8 cellular contexts compared by ENCODE assay signal in the genomic region with DNA sequence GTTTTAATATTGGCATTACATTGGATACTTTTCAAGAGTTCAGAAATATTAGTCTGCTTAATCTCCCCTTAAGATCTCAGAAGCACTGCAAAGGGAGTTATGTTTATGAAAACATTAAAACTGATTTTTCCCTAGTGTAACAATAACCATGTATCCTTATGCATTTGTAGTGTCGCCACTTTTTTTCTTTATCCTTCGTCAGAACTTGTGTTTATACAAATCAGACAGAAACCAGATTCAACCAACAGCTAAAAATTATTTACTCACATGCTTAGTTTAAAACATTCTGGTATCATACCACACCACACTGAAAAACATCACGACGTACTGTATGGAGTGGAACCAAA. TPM values are rescaled to one million over a fixed set of nuclear protein-coding genes. Genes with fewer than 3 reads are reported as not detected.
A peak's percentile ranks its signal among the peaks of the same experiment; 100 is the strongest.
DNase-seq lines count a peak whose midpoint lies in the region; ATAC-seq and TF ChIP-seq lines count a peak whose summit lies in the region.

No MANE protein-coding gene starts in this region.

- no peak for DNase-seq in activated CD4-positive, alpha-beta memory T cell treated with anti-CD3 and anti-CD28 coated beads, Interleukin-2, amount 10 ng/mL, durations not matched to agents 7 days and 5 days
- DNase-seq in right cardiac atrium (no peak), foreskin melanocyte (no peak)
- DNase-seq in stimulated activated effector memory CD8-positive, alpha-beta T cell treated with anti-CD3 and anti-CD28 coated beads, Interleukin-12 subunit alpha, Interleukin-12 subunit beta, amount 100 ng/mL, for 72 hours (ENCODE audit: low spot score in 2 of 2): no peak
- DNase-seq in stimulated activated CD4-positive, alpha-beta T cell treated with anti-CD3 and anti-CD28 coated beads, Interleukin-15, amount 100 ng/mL, for 24 hours: no peak

- no peak for TF ChIP-seq CTCF in HEK293 (tag by site-specific recombination; IDR thresholded peaks at IDR 0.05)

- H3K9me3 ChIP-seq in HEK293 (ENCODE audit: control insufficient read depth, insufficient read depth, low read depth, low read length): no peaks in the 10 kb centered on the region
- H3K9me3 ChIP-seq in right cardiac atrium (ENCODE audit: control insufficient read depth, low read length): no peaks in the 10 kb centered on the region

- no peaks in the 10 kb centered on the region for H3K27me3 Mint-ChIP-seq in activated CD4-positive, alpha-beta memory T cell treated with anti-CD3 and anti-CD28 coated beads, Interleukin-2, amount 10 ng/mL, durations not matched to agents 7 days and 5 days

- WGBS in right cardiac atrium: 4% methylated on average over 4 of the region's 4 CpGs

- CTCF ChIA-PET in HEK293 (lab: Yijun Ruan, JAX): interaction anchor here (0.7 to 2.8 kb wide), 3 partner anchors 49 to 139 kb away, joined by 4 to 9 read pairs (median 8); no protein-coding TSS in a partner anchor
- CTCF ChIA-PET in activated CD4-positive, alpha-beta memory T cell treated with anti-CD3 and anti-CD28 coated beads, Interleukin-2, amount 10 ng/mL, durations not matched to agents 7 days and 5 days (lab: Charles Lee): interaction anchor here (0.6 to 5.0 kb wide), 7 partner anchors 11 to 259 kb away, joined by 3 to 22 read pairs (median 4); no protein-coding TSS in a partner anchor

- peak overlapping the region; percentile 98 for H3K4me3 Mint-ChIP-seq in activated CD4-positive, alpha-beta memory T cell treated with anti-CD3 and anti-CD28 coated beads, Interleukin-2, amount 10 ng/mL, durations not matched to agents 7 days and 5 days
- H3K4me3 Mint-ChIP-seq in stimulated activated effector memory CD8-positive, alpha-beta T cell treated with anti-CD3 and anti-CD28 coated beads, Interleukin-12 subunit alpha, Interleukin-12 subunit beta, amount 100 ng/mL, for 72 hours: peak overlapping the region; percentile 99

- H3K27ac ChIP-seq in HEK293 (ENCODE audit: extremely low read depth, low read depth, low read length) (no peak overlapping the region; the same call in 1 of the 2 replicates), right cardiac atrium (ENCODE audit: low read length) (no peak overlapping the region)

- no peaks in the 10 kb centered on the region for H3K9me3 Mint-ChIP-seq in activated CD4-positive, alpha-beta memory T cell treated with anti-CD3 and anti-CD28 coated beads, Interleukin-2, amount 10 ng/mL, durations not matched to agents 7 days and 5 days
- no peaks in the 10 kb centered on the region for H3K9me3 Mint-ChIP-seq in stimulated activated effector memory CD8-positive, alpha-beta T cell treated with anti-CD3 and anti-CD28 coated beads, Interleukin-12 subunit alpha, Interleukin-12 subunit beta, amount 100 ng/mL, for 72 hours

- no peaks in the 10 kb centered on the region for H3K27me3 ChIP-seq in right cardiac atrium (ENCODE audit: control insufficient read depth, insufficient read depth)

- peak overlapping the region; percentile 94 for H3K27ac Mint-ChIP-seq in activated CD4-positive, alpha-beta memory T cell treated with anti-CD3 and anti-CD28 coated beads, Interleukin-2, amount 10 ng/mL, durations not matched to agents 7 days and 5 days
- H3K27ac Mint-ChIP-seq in stimulated activated effector memory CD8-positive, alpha-beta T cell treated with anti-CD3 and anti-CD28 coated beads, Interleukin-12 subunit alpha, Interleukin-12 subunit beta, amount 100 ng/mL, for 72 hours: peak overlapping the region; percentile 98

- H3K4me3 ChIP-seq in HEK293 (ENCODE audit: low read depth, low read length): peak overlapping the region; percentile 82
- peak overlapping the region; percentile 80 for H3K4me3 ChIP-seq in right cardiac atrium (ENCODE audit: low read length)

- ATAC-seq in right cardiac atrium (no peak), GM19324 (IDR thresholded peaks at IDR 0.05; ENCODE audit: low FRiP score, unreplicated experiment) (no peak), GM19467 (IDR thresholded peaks at IDR 0.05; ENCODE audit: unreplicated experiment) (no peak)
- ATAC-seq in stimulated activated effector memory CD8-positive, alpha-beta T cell treated with anti-CD3 and anti-CD28 coated beads, Interleukin-12 subunit alpha, Interleukin-12 subunit beta, amount 100 ng/mL, for 72 hours: no peak

- H3K36me3 Mint-ChIP-seq in activated CD4-positive, alpha-beta memory T cell treated with anti-CD3 and anti-CD28 coated beads, Interleukin-2, amount 10 ng/mL, durations not matched to agents 7 days and 5 days (ENCODE audit: low read depth): peaks cover 9% of the 10 kb centered on the region
- H3K36me3 Mint-ChIP-seq in stimulated activated effector memory CD8-positive, alpha-beta T cell treated with anti-CD3 and anti-CD28 coated beads, Interleukin-12 subunit alpha, Interleukin-12 subunit beta, amount 100 ng/mL, for 72 hours: peaks cover 23% of the 10 kb centered on the region

- intact Hi-C loops in right cardiac atrium (cut with DNase I): no loop called here

- no peaks in the 10 kb centered on the region for H3K36me3 ChIP-seq in HEK293 (ENCODE audit: control insufficient read depth in 2 of 2, insufficient read depth in 1 of 2, low read length in 2 of 2)

- POLR2A ChIA-PET in HEK293 (lab: Yijun Ruan, JAX): interaction anchor here (0.7 kb wide), 1 partner anchor 40 kb away, joined by 3 read pairs; no protein-coding TSS in a partner anchor
- POLR2A ChIA-PET in activated CD4-positive, alpha-beta memory T cell treated with anti-CD3 and anti-CD28 coated beads, Interleukin-2, amount 10 ng/mL, durations not matched to agents 7 days and 5 days (lab: Charles Lee): interaction anchor here (1.0 to 3.4 kb wide), 6 partner anchors 9 to 254 kb away, joined by 3 to 31 read pairs (median 4); a partner anchor contains a TSS

- H3K4me1 ChIP-seq in HEK293 (ENCODE audit: control insufficient read depth, insufficient read depth, low read length) (peaks cover 25% of the 10 kb centered on the region), right cardiac atrium (ENCODE audit: control insufficient read depth, insufficient read depth, low read length) (peaks cover 18% of the 10 kb centered on the region)

- peaks cover 56% of the 10 kb centered on the region for H3K4me1 Mint-ChIP-seq in activated CD4-positive, alpha-beta memory T cell treated with anti-CD3 and anti-CD28 coated beads, Interleukin-2, amount 10 ng/mL, durations not matched to agents 7 days and 5 days
- H3K4me1 Mint-ChIP-seq in stimulated activated effector memory CD8-positive, alpha-beta T cell treated with anti-CD3 and anti-CD28 coated beads, Interleukin-12 subunit alpha, Interleukin-12 subunit beta, amount 100 ng/mL, for 72 hours: peaks cover 54% of the 10 kb centered on the region

TF ChIP-seq in HEK293, 187 proteins besides CTCF, POLR2A, EP300 and RAD21 (continues in another document):
- TF ChIP-seq BCL11B (tag by site-specific recombination; IDR thresholded peaks at IDR 0.05; ENCODE audit: low read depth) (no peak), ZNF768 (tag by site-specific recombination; IDR thresholded peaks at IDR 0.05) (no peak), ZNF37A (tag by site-specific recombination; IDR thresholded peaks at IDR 0.05) (no peak), ZNF664 (tag by site-specific recombination; IDR thresholded peaks at IDR 0.05) (no peak), REPIN1 (tag by site-specific recombination; IDR thresholded peaks at IDR 0.05; ENCODE audit: low read depth) (no peak), ZNF391 (tag by site-specific recombination; IDR thresholded peaks at IDR 0.05; ENCODE audit: borderline replicate concordance, low read depth) (no peak), ZNF350 (tag by site-specific recombination; IDR thresholded peaks at IDR 0.05) (no peak), ZNF701 (tag by site-specific recombination; IDR thresholded peaks at IDR 0.05) (no peak), ZNF184 (tag by site-specific recombination; IDR thresholded peaks at IDR 0.05) (no peak), ZNF837 (tag by site-specific recombination; IDR thresholded peaks at IDR 0.05) (no peak)
- TF ChIP-seq, protein P1, sequence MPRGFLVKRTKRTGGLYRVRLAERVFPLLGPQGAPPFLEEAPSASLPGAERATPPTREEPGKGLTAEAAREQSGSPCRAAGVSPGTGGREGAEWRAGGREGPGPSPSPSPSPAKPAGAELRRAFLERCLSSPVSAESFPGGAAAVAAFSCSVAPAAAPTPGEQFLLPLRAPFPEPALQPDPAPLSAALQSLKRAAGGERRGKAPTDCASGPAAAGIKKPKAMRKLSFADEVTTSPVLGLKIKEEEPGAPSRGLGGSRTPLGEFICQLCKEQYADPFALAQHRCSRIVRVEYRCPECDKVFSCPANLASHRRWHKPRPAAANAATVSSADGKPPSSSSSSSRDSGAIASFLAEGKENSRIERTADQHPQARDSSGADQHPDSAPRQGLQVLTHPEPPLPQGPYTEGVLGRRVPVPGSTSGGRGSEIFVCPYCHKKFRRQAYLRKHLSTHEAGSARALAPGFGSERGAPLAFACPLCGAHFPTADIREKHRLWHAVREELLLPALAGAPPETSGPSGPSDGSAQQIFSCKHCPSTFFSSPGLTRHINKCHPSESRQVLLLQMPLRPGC (tag by site-specific recombination; IDR thresholded peaks at IDR 0.05): no peak
- TF ChIP-seq, protein P2, sequence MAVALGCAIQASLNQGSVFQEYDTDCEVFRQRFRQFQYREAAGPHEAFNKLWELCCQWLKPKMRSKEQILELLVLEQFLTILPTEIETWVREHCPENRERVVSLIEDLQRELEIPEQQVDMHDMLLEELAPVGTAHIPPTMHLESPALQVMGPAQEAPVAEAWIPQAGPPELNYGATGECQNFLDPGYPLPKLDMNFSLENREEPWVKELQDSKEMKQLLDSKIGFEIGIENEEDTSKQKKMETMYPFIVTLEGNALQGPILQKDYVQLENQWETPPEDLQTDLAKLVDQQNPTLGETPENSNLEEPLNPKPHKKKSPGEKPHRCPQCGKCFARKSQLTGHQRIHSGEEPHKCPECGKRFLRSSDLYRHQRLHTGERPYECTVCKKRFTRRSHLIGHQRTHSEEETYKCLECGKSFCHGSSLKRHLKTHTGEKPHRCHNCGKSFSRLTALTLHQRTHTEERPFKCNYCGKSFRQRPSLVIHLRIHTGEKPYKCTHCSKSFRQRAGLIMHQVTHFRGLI (tag by site-specific recombination; IDR thresholded peaks at IDR 0.05): no peak
- TF ChIP-seq, protein P3, sequence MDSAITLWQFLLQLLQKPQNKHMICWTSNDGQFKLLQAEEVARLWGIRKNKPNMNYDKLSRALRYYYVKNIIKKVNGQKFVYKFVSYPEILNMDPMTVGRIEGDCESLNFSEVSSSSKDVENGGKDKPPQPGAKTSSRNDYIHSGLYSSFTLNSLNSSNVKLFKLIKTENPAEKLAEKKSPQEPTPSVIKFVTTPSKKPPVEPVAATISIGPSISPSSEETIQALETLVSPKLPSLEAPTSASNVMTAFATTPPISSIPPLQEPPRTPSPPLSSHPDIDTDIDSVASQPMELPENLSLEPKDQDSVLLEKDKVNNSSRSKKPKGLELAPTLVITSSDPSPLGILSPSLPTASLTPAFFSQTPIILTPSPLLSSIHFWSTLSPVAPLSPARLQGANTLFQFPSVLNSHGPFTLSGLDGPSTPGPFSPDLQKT (IDR thresholded peaks at IDR 0.05; ENCODE audit: borderline replicate concordance, low read depth, low read length): no peak

RNA-seq across cellular contexts. Expression of a gene that starts 1.3 kb away (rescaled TPM):
- 10 to 100 TPM; 16.0 to 17.7 TPM for total RNA-seq in activated CD4-positive, alpha-beta memory T cell treated with anti-CD3 and anti-CD28 coated beads, Interleukin-2, amount 10 ng/mL, durations not matched to agents 7 days and 5 days
- 10 to 100 TPM; 51.6 to 61.9 (median 57.5) TPM for total RNA-seq in right cardiac atrium
- polyA plus RNA-seq in right cardiac atrium: 17.8 TPM
